In the genomic region with DNA sequence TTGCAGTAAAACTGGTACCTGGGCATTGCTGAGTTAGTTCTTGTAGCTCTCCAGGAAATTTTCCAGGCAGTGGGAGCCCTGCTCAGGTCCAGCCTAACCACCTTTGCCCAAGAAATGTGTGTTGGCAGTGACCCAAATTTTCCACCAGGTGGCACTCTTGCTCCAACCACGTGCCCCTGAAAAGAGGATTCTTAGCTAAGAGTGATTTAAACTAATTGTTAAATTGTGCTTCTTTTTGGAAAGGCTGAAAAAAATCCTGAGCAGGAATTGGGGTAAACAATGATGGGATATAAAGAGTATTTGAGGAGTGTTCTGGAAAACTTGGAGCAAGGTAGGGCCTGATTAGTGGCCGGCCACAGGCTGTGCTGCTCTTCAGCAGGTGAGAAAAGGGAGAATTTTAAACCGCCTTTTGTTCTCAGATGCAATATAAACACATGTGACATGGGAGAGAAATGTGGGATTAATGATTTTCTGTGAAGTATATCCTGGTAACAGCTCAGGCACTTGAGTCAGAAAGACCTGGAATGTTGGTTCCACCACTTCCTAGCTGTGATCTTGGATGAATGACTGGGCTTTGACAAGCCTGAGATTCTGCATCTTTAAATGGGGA, we compare ENCODE assay signal across 8 cellular contexts.
DNase-seq lines count a peak whose midpoint lies in the region; FAIRE-seq and TF ChIP-seq lines count a peak whose summit lies in the region.

No MANE protein-coding gene starts in this region.

- no peak overlapping the region for H3K14ac ChIP-seq in neuronal stem cell (ENCODE audit: low read length)

- H3K4me3 ChIP-seq in SJSA1 (no peak overlapping the region), fibroblast of villous mesenchyme (ENCODE audit: low read depth, low read length) (no peak overlapping the region), neuronal stem cell (ENCODE audit: low read length in 2 of 2) (no peak overlapping the region), testis (no peak overlapping the region)

- no peak overlapping the region for H2AK5ac ChIP-seq in neuronal stem cell (ENCODE audit: low read depth, low read length)

- no peak overlapping the region for H2BK5ac ChIP-seq in neuronal stem cell (ENCODE audit: low read length)

- DNase-seq in HuH-7.5 (ENCODE audit: low spot score), result peak; percentile 65
- peak; percentile 50 to 74 for DNase-seq in SJSA1 (ENCODE audit: low read depth in 1 of 2, low spot score in 2 of 2)
- peak; percentile 58 for DNase-seq in activated effector memory CD4-positive, alpha-beta T cell treated with Interleukin-2 at 50 U/mL for 16 hours
- peak; percentile 77 for DNase-seq in fibroblast of villous mesenchyme (ENCODE audit: low read depth)
- peak; percentile 72 for DNase-seq in neuronal stem cell (ENCODE audit: low spot score)
- DNase-seq in testis, result peak; percentile 85
- DNase-seq in GM12892 (ENCODE audit: insufficient read length), result no peak

- no peaks in the 10 kb centered on the region for H3K9me3 ChIP-seq in SJSA1 (replicated peaks)
- peaks cover 5 to 7% of the 10 kb centered on the region in 2 donors for H3K9me3 ChIP-seq in neuronal stem cell (replicated peaks in 1 of 2; ENCODE audit: control insufficient read depth in 2 of 2, insufficient read depth in 1 of 2, low read depth in 1 of 2, low read length in 2 of 2)
- H3K9me3 ChIP-seq in testis, result no peaks in the 10 kb centered on the region

- no peak overlapping the region for H2BK15ac ChIP-seq in neuronal stem cell (ENCODE audit: low read length)

- H2AFZ ChIP-seq in neuronal stem cell (ENCODE audit: low read length), result no peak overlapping the region

- H3K4me1 ChIP-seq in SJSA1 (replicated peaks) (peaks cover 14% of the 10 kb centered on the region), neuronal stem cell (ENCODE audit: control insufficient read depth in 2 of 2, insufficient read depth in 1 of 2, low read depth in 1 of 2, low read length in 2 of 2) (no peaks in the 10 kb centered on the region), testis (peaks cover 4% of the 10 kb centered on the region)

- H3K18ac ChIP-seq in neuronal stem cell (ENCODE audit: low read length), result no peak overlapping the region

- FAIRE-seq in GM12892 (lab: Jason Lieb, UNC), result no peak

- H3K36me3 ChIP-seq in SJSA1 (no peaks in the 10 kb centered on the region), neuronal stem cell (replicated peaks in 1 of 2; ENCODE audit: control insufficient read depth in 2 of 2, insufficient read depth in 2 of 2, low read length in 2 of 2) (no peaks in the 10 kb centered on the region), testis (ENCODE audit: low read depth, missing control alignments) (no peaks in the 10 kb centered on the region)

- no CpG with 5 or more reads among the region's 3 CpGs for WGBS in neuronal stem cell (ENCODE audit: extremely low coverage in 2 of 2, insufficient read length in 2 of 2, insufficient replicate concordance in 1 of 2), 2 donors
- WGBS in testis, 2 donors, result 67 to 68% methylated on average over 3 of the region's 3 CpGs

- H2BK120ac ChIP-seq in neuronal stem cell (ENCODE audit: low read depth, low read length), result no peak overlapping the region

- H3K27ac ChIP-seq in SJSA1 (peak overlapping the region; percentile 51), neuronal stem cell (replicated peaks; ENCODE audit: low read length) (no peak overlapping the region), testis (no peak overlapping the region)

- intact Hi-C loops in testis (cut with DNase I; ENCODE audit: low total_unique reads), result loop anchor here (10.0 kb wide), 1 partner anchor 545 kb away; no protein-coding TSS in a partner anchor

- H2BK12ac ChIP-seq in neuronal stem cell (ENCODE audit: low read length), result no peak overlapping the region

- H3K4ac ChIP-seq in neuronal stem cell (ENCODE audit: low read length), result no peak overlapping the region

- no peak overlapping the region for H4K91ac ChIP-seq in neuronal stem cell (ENCODE audit: low read depth, low read length, poor library complexity)

- no peak overlapping the region for H3K4me2 ChIP-seq in neuronal stem cell (ENCODE audit: insufficient read depth, low read length, poor library complexity, severe bottlenecking)

- H3K23ac ChIP-seq in neuronal stem cell (ENCODE audit: low read depth, low read length, poor library complexity), result no peak overlapping the region

- H3K27me3 ChIP-seq in SJSA1 (replicated peaks), result no peaks in the 10 kb centered on the region
- no peaks in the 10 kb centered on the region for H3K27me3 ChIP-seq in neuronal stem cell (ENCODE audit: control insufficient read depth in 3 of 3, insufficient read depth in 3 of 3, low read depth in 1 of 3, low read length in 3 of 3)
- no peaks in the 10 kb centered on the region for H3K27me3 ChIP-seq in testis

- H3K9ac ChIP-seq in neuronal stem cell (ENCODE audit: low read depth, low read length, poor library complexity), result no peak overlapping the region

- TF ChIP-seq POLR2A in testis (IDR thresholded peaks at IDR 0.05) (no peak), GM12892 (IDR thresholded peaks at IDR 0.05; ENCODE audit: low read depth, low read length) (no peak)

- H3K79me1 ChIP-seq in neuronal stem cell (ENCODE audit: low read depth, low read length), result no peaks in the 10 kb centered on the region

- TF ChIP-seq CTCF in GM12872 (IDR thresholded peaks at IDR 0.05; ENCODE audit: insufficient read depth, low read depth, low read length) (peak; percentile 82), fibroblast of villous mesenchyme (IDR thresholded peaks at IDR 0.05; ENCODE audit: insufficient read depth, low read depth, low read length) (peak; percentile 92), testis (IDR thresholded peaks at IDR 0.05) (peak; percentile 85 to 87 (median 85))

- no peak overlapping the region for H4K8ac ChIP-seq in neuronal stem cell (ENCODE audit: low read depth, low read length)
